In the genomic region with DNA sequence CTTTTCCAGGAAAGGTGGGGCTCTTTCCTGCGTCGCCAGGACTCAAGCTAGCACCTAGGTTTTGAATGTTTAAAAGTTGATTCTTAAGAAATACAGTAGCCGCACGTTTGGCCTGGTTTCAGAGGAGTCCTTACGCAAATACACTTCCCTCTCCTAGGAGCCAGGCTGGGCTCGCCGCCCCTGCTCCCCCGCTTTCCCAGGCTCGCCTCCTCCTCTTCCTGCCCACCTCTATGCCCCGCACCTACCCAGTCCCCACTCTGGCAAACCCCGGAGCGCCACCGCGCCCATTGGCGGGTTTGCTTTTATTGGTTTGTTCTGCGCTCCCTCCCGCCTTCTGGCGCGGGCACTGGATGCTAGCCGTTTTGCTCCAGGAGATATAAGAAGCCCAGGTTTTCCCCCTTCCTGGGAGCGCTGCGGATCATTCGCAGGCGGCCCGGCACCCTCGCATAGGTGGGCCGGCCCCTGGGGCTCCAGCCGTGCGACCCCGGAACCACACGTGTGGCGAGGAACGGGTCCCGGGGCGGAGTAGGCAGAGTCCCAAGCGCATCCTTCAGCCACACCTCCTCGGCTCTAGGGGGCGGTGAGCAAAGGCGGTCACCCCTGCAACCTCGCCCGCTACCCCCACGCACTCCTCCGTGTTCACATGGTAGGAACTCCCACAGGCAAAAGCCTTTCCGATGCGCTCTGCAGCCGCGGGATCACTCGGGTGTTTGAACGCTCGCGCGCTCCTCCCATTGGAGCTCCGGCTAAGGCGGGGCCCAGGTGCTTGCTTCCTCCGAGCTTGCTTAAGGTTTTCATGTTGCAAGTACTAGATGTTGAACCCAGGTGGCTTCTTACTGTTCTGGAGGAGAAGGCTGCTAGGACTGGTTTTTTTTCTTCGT, we compare ENCODE assay signal across 8 cellular contexts.
DNase-seq lines count a peak whose midpoint lies in the region; ATAC-seq, FAIRE-seq and TF ChIP-seq lines count a peak whose summit lies in the region.

No MANE protein-coding gene starts in this region.

- peak; percentile 29 for DNase-seq in NCI-H510A (lab: John Stamatoyannopoulos, UW)
- DNase-seq in activated CD8-positive, alpha-beta memory T cell treated with anti-CD3 and anti-CD28 coated beads for 1 hour (ENCODE audit: extremely low read depth in 1 of 2, low read depth in 1 of 2) = peak; percentile 42 to 51
- DNase-seq in endothelial cell of umbilical vein (ENCODE audit: low read depth, low spot score) = no peak
- DNase-seq in naive B cell = peak; percentile 65
- peak; percentile 62 for DNase-seq in testis

- 3% methylated on average over 45 to 56 of the region's 56 CpGs for WGBS in testis, 2 donors

- no peaks in the 10 kb centered on the region for H3K9me1 ChIP-seq in endothelial cell of umbilical vein (replicated peaks; ENCODE audit: control insufficient read depth, extremely low read depth, insufficient read depth, low read length)

- no peak overlapping the region for H3K9ac ChIP-seq in endothelial cell of umbilical vein (replicated peaks; ENCODE audit: extremely low read depth, insufficient read depth, low read length)

- ATAC-seq in HG02678 (IDR thresholded peaks at IDR 0.05; ENCODE audit: unreplicated experiment) (peak; percentile 33), naive B cell (ENCODE audit: low read depth in 2 of 2) (peak; percentile 45 to 49), HG02840 (IDR thresholded peaks at IDR 0.05; ENCODE audit: low FRiP score, unreplicated experiment) (no peak)

- CTCF ChIA-PET in endothelial cell of umbilical vein (lab: Charles Lee) = interaction anchor here (0.6 to 6.9 kb wide), 8 partner anchors 24 to 171 kb away, joined by 3 to 62 read pairs (median 4); no protein-coding TSS in a partner anchor

- TF ChIP-seq CTCF in GM12873 (IDR thresholded peaks at IDR 0.05; ENCODE audit: insufficient read depth, low read depth, low read length, missing control alignments) (peak; percentile 42), endothelial cell of umbilical vein (IDR thresholded peaks at IDR 0.05; ENCODE audit: extremely low read depth in 1 of 2, insufficient read depth in 1 of 2, low read depth in 1 of 2, low read length in 2 of 2) (peak in 1 of 2 donors; percentile 3), testis (IDR thresholded peaks at IDR 0.05) (no peak)

- H3K4me1 Mint-ChIP-seq in naive B cell = peaks cover 33 to 47% (median 33%) of the 10 kb centered on the region in 3 donors

- H3K79me2 ChIP-seq in endothelial cell of umbilical vein (ENCODE audit: control insufficient read depth, insufficient read depth, low read length) = no peaks in the 10 kb centered on the region

- dilution Hi-C loops in endothelial cell of umbilical vein (cut with MboI; ENCODE audit: extremely low pct_ligation_motif_present, low sequenced_read_pairs) = no loop called here

- TF ChIP-seq POLR2A in endothelial cell of umbilical vein (IDR thresholded peaks at IDR 0.05; ENCODE audit: low read depth, low read length) (no peak), testis (IDR thresholded peaks at IDR 0.05) (no peak)

- peak overlapping the region; percentile 91 to 99 (median 98) for H3K4me3 Mint-ChIP-seq in naive B cell

- H3K27ac Mint-ChIP-seq in naive B cell = peak overlapping the region; percentile 86 to 93 (median 90)

- H3K4me3 ChIP-seq in endothelial cell of umbilical vein (replicated peaks in 1 of 3; ENCODE audit: insufficient read depth in 1 of 3, low read depth in 1 of 3, low read length in 3 of 3) = peak overlapping the region; percentile 14 to 57 (median 39)
- peak overlapping the region; percentile 27 to 32 for H3K4me3 ChIP-seq in testis

- H3K36me3 ChIP-seq in endothelial cell of umbilical vein (ENCODE audit: control insufficient read depth in 2 of 2, extremely low read depth in 1 of 2, insufficient read depth in 2 of 2, low read length in 2 of 2) (no peaks in the 10 kb centered on the region), testis (ENCODE audit: low read depth, missing control alignments) (no peaks in the 10 kb centered on the region)

- H3K4me1 ChIP-seq in endothelial cell of umbilical vein (ENCODE audit: control insufficient read depth, extremely low read depth, insufficient read depth, low read length) (peaks cover 33% of the 10 kb centered on the region), testis (peaks cover 18% of the 10 kb centered on the region)

- H3K9me3 ChIP-seq in endothelial cell of umbilical vein (replicated peaks; ENCODE audit: control insufficient read depth, insufficient read depth, low read length) = no peaks in the 10 kb centered on the region
- no peaks in the 10 kb centered on the region for H3K9me3 ChIP-seq in testis

- peak overlapping the region; percentile 51 for H2AFZ ChIP-seq in endothelial cell of umbilical vein (ENCODE audit: low read depth, low read length)

- H3K36me3 Mint-ChIP-seq in naive B cell = no peaks in the 10 kb centered on the region

- FAIRE-seq in endothelial cell of umbilical vein (lab: Jason Lieb, UNC) = no peak

- no TSS peak for BruUV-seq in endothelial cell of umbilical vein (replicated peaks; lab: Mats Ljungman, UMichigan)

- no peaks in the 10 kb centered on the region for H3K9me3 Mint-ChIP-seq in naive B cell

- POLR2A ChIA-PET in endothelial cell of umbilical vein (lab: Charles Lee) = no interaction called here

- H3K27me3 ChIP-seq in endothelial cell of umbilical vein (ENCODE audit: control insufficient read depth in 2 of 2, insufficient read depth in 2 of 2, low read length in 2 of 2) = peaks cover 31 to 42% of the 10 kb centered on the region in 2 experiments
- no peaks in the 10 kb centered on the region for H3K27me3 ChIP-seq in testis

- no peaks in the 10 kb centered on the region for H4K20me1 ChIP-seq in endothelial cell of umbilical vein (replicated peaks; ENCODE audit: control insufficient read depth, extremely low read depth, insufficient read depth, low read length)

- peak overlapping the region; percentile 84 for H3K4me2 ChIP-seq in endothelial cell of umbilical vein (ENCODE audit: insufficient read depth, low read length)

- H3K27me3 Mint-ChIP-seq in naive B cell = peaks cover 0 to 3% (median 0%) of the 10 kb centered on the region in 3 donors

- intact Hi-C loops in endothelial cell of umbilical vein (cut with micrococcal nuclease) (loop anchor here (1.0 to 5.0 kb wide), 4 partner anchors 36 to 518 kb away; a partner anchor contains a TSS), testis (cut with DNase I; ENCODE audit: low total_unique reads) (no loop called here)

- H3K27ac ChIP-seq in endothelial cell of umbilical vein (ENCODE audit: insufficient read depth, low read depth, low read length) (no peak overlapping the region), testis (no peak overlapping the region)

TF ChIP-seq in endothelial cell of umbilical vein, 7 proteins besides CTCF, POLR2A, EP300 and RAD21:
- TF ChIP-seq EZH2 (IDR thresholded peaks at IDR 0.05; ENCODE audit: borderline replicate concordance, low read depth, low read length, severe bottlenecking) = peak; percentile 88
- TF ChIP-seq, protein P1, sequence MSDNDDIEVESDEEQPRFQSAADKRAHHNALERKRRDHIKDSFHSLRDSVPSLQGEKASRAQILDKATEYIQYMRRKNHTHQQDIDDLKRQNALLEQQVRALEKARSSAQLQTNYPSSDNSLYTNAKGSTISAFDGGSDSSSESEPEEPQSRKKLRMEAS (IDR thresholded peaks at IDR 0.05; ENCODE audit: insufficient read depth, insufficient read length) = no peak
